Comparison of ENCODE assay signal across 21 cellular contexts in genomic region chr4:186790630-186791029, GRCh38.
"Had no signal": no experiment of that assay in that cellular context is flagged by ENCODE, and none has a peak within 500 bp of the region (broad histone marks: within the 10 kb centered on the region; RNA-seq: fewer than 3 reads in every experiment).

No MANE protein-coding gene starts in this region.

- DNase-seq: activated CD4-positive, alpha-beta memory T cell treated with anti-CD3 and anti-CD28 coated beads, Interleukin-2, amount 10 ng/mL, durations not matched to agents 7 days and 5 days; activated CD4-positive, alpha-beta T cell treated with anti-CD3 and anti-CD28 coated beads for 4 hours; activated CD8-positive, alpha-beta memory T cell treated with anti-CD3 and anti-CD28 coated beads, Interleukin-2, amount 10 ng/mL, durations not matched to agents 7 days and 5 days; activated naive CD4-positive, alpha-beta T cell treated with Interleukin-2 at 50 U/mL for 16 hours; activated naive CD8-positive, alpha-beta T cell treated with anti-CD3 and anti-CD28 coated beads, Interleukin-2, amount 10 ng/mL, durations not matched to agents 7 days and 5 days; amygdala; cerebellar nuclear complex; cortex of kidney; effector CD4-positive, alpha-beta T cell; left colon; lower lobe of right lung; natural killer cell; sigmoid colon; spleen; stimulated activated CD4-positive, alpha-beta T cell treated with anti-CD3 and anti-CD28 coated beads, Interleukin-4, amount 100 ng/mL, for 4 hours had no signal

- H3K9me3 ChIP-seq: lower lobe of right lung, sigmoid colon, spleen had no signal

- H3K79me2 ChIP-seq: parathyroid adenoma had no signal

- H3K9ac ChIP-seq: parathyroid adenoma had no signal

- H3K4me3 ChIP-seq: lower lobe of right lung, sigmoid colon, spleen had no signal

- H2AFZ ChIP-seq: parathyroid adenoma had no signal

- H3K36me3 Mint-ChIP-seq: activated CD8-positive, alpha-beta memory T cell treated with anti-CD3 and anti-CD28 coated beads, Interleukin-2, amount 10 ng/mL, durations not matched to agents 7 days and 5 days; activated naive CD8-positive, alpha-beta T cell treated with anti-CD3 and anti-CD28 coated beads, Interleukin-2, amount 10 ng/mL, durations not matched to agents 7 days and 5 days; natural killer cell; stimulated activated memory B cell treated with anti-CD40 and anti-IgM and Interleukin-4, amounts not matched to agents 10 μg/mL and 1 μg/mL and 100 μg/mL, for 72 hours had no signal

- H3K9me3 Mint-ChIP-seq: stimulated activated memory B cell treated with anti-CD40 and anti-IgM and Interleukin-4, amounts not matched to agents 10 μg/mL and 1 μg/mL and 100 μg/mL, for 72 hours had no signal

- H3K36me3 ChIP-seq: lower lobe of right lung, sigmoid colon, spleen had no signal

- H3K27me3 Mint-ChIP-seq: activated CD4-positive, alpha-beta memory T cell treated with anti-CD3 and anti-CD28 coated beads, Interleukin-2, amount 10 ng/mL, durations not matched to agents 7 days and 5 days; activated CD8-positive, alpha-beta memory T cell treated with anti-CD3 and anti-CD28 coated beads, Interleukin-2, amount 10 ng/mL, durations not matched to agents 7 days and 5 days; activated naive CD8-positive, alpha-beta T cell treated with anti-CD3 and anti-CD28 coated beads, Interleukin-2, amount 10 ng/mL, durations not matched to agents 7 days and 5 days; activated T-helper 17 cell treated with anti-CD3 and anti-CD28 coated beads, Interleukin-2, amount 50 U/mL, for 72 hours; stimulated activated memory B cell treated with anti-CD40 and anti-IgM and Interleukin-4, amounts not matched to agents 10 μg/mL and 1 μg/mL and 100 μg/mL, for 72 hours had no signal

- H3K4me1 Mint-ChIP-seq: activated CD4-positive, alpha-beta memory T cell treated with anti-CD3 and anti-CD28 coated beads, Interleukin-2, amount 10 ng/mL, durations not matched to agents 7 days and 5 days; activated CD8-positive, alpha-beta memory T cell treated with anti-CD3 and anti-CD28 coated beads, Interleukin-2, amount 10 ng/mL, durations not matched to agents 7 days and 5 days; activated naive CD8-positive, alpha-beta T cell treated with anti-CD3 and anti-CD28 coated beads, Interleukin-2, amount 10 ng/mL, durations not matched to agents 7 days and 5 days; activated T-helper 17 cell treated with anti-CD3 and anti-CD28 coated beads, Interleukin-2, amount 50 U/mL, for 72 hours; natural killer cell; stimulated activated memory B cell treated with anti-CD40 and anti-IgM and Interleukin-4, amounts not matched to agents 10 μg/mL and 1 μg/mL and 100 μg/mL, for 72 hours; WTC11 had no signal

- H3K4me1 ChIP-seq: lower lobe of right lung, parathyroid adenoma, spleen had no signal

- H3K4me3 Mint-ChIP-seq: activated CD4-positive, alpha-beta memory T cell treated with anti-CD3 and anti-CD28 coated beads, Interleukin-2, amount 10 ng/mL, durations not matched to agents 7 days and 5 days; activated CD8-positive, alpha-beta memory T cell treated with anti-CD3 and anti-CD28 coated beads, Interleukin-2, amount 10 ng/mL, durations not matched to agents 7 days and 5 days; activated naive CD8-positive, alpha-beta T cell treated with anti-CD3 and anti-CD28 coated beads, Interleukin-2, amount 10 ng/mL, durations not matched to agents 7 days and 5 days; activated T-helper 17 cell treated with anti-CD3 and anti-CD28 coated beads, Interleukin-2, amount 50 U/mL, for 72 hours; natural killer cell; stimulated activated memory B cell treated with anti-CD40 and anti-IgM and Interleukin-4, amounts not matched to agents 10 μg/mL and 1 μg/mL and 100 μg/mL, for 72 hours; WTC11 had no signal

- ATAC-seq: activated CD8-positive, alpha-beta memory T cell treated with anti-CD3 and anti-CD28 coated beads, Interleukin-2, amount 10 ng/mL, durations not matched to agents 7 days and 5 days; activated T-helper 17 cell treated with anti-CD3 and anti-CD28 coated beads, Interleukin-2, amount 50 U/mL, for 72 hours; left colon; lower lobe of right lung; natural killer cell; stimulated activated memory B cell treated with anti-CD40 and anti-IgM and Interleukin-4, amounts not matched to agents 10 μg/mL and 1 μg/mL and 100 μg/mL, for 72 hours; WTC11 had no signal

- H3K27ac ChIP-seq: lower lobe of right lung, parathyroid adenoma, sigmoid colon, spleen had no signal

- H3K27ac Mint-ChIP-seq: activated CD4-positive, alpha-beta memory T cell treated with anti-CD3 and anti-CD28 coated beads, Interleukin-2, amount 10 ng/mL, durations not matched to agents 7 days and 5 days; activated CD8-positive, alpha-beta memory T cell treated with anti-CD3 and anti-CD28 coated beads, Interleukin-2, amount 10 ng/mL, durations not matched to agents 7 days and 5 days; activated naive CD8-positive, alpha-beta T cell treated with anti-CD3 and anti-CD28 coated beads, Interleukin-2, amount 10 ng/mL, durations not matched to agents 7 days and 5 days; activated T-helper 17 cell treated with anti-CD3 and anti-CD28 coated beads, Interleukin-2, amount 50 U/mL, for 72 hours; natural killer cell; stimulated activated memory B cell treated with anti-CD40 and anti-IgM and Interleukin-4, amounts not matched to agents 10 μg/mL and 1 μg/mL and 100 μg/mL, for 72 hours; WTC11 had no signal

- H3K27me3 ChIP-seq: sigmoid colon, spleen had no signal

- FAIRE-seq: bronchial epithelial cell, TTC549 had no signal
